Comparison of ENCODE assay signal across 17 cellular contexts in genomic region chr20:4571759-4572531, GRCh38.
DNase-seq lines count a peak whose midpoint lies in the region; ATAC-seq and TF ChIP-seq lines count a peak whose summit lies in the region.
"Had no signal": no experiment of that assay in that cellular context is flagged by ENCODE, and none has a peak within 500 bp of the region (broad histone marks: within the 10 kb centered on the region; RNA-seq: fewer than 3 reads in every experiment).

No MANE protein-coding gene starts in this region.

- no peak for TF ChIP-seq EP300 in Ishikawa (IDR thresholded peaks at IDR 0.05; ENCODE audit: borderline replicate concordance)

- no peak for ATAC-seq in stimulated activated naive CD8-positive, alpha-beta T cell treated with anti-CD3 and anti-CD28 coated beads, Interleukin-15, Interleukin-2, amounts not matched to agents 100 U/mL and 50 U/mL, for 24 hours
- ATAC-seq: CD8-positive, alpha-beta T cell had no signal

- peak; percentile 41 for DNase-seq in EH (ENCODE audit: low read depth)
- DNase-seq in astrocyte of the spinal cord (ENCODE audit: low read depth, low spot score): peak; percentile 62
- DNase-seq in fibroblast of the conjunctiva (ENCODE audit: low read depth): peak; percentile 47
- DNase-seq in stimulated activated CD4-positive, alpha-beta T cell treated with anti-CD3 and anti-CD28 coated beads, Interleukin-4, amount 100 ng/mL, for 4 hours: no peak
- no peak for DNase-seq in stimulated activated naive CD8-positive, alpha-beta T cell treated with anti-CD3 and anti-CD28 coated beads, Interleukin-15, Interleukin-2, amounts not matched to agents 100 U/mL and 50 U/mL, for 24 hours
- no peak for DNase-seq in brain microvascular endothelial cell
- DNase-seq in DMS153 (lab: John Stamatoyannopoulos, UW): no peak
- DNase-seq: Calu3; CD8-positive, alpha-beta T cell; DMS53; Kasumi-1; NCI-H1105; NCI-H2081; NK-92 treated with Interleukin-12 subunit alpha and Interleukin-12 subunit beta, amount 100 ng/mL, for 24 hours; SHP77 had no signal

- in situ Hi-C loops in astrocyte of the spinal cord (cut with HindIII; ENCODE audit: low sequenced_read_pairs): no loop called here
- in situ Hi-C loops in brain microvascular endothelial cell (cut with HindIII; ENCODE audit: low pct_ligation_motif_present, low sequenced_read_pairs): no loop called here

- no peak overlapping the region for H3K4me3 ChIP-seq in astrocyte of the spinal cord (ENCODE audit: low read depth, low read length)
- no peak overlapping the region for H3K4me3 ChIP-seq in brain microvascular endothelial cell (ENCODE audit: low read depth, low read length)
- H3K4me3 ChIP-seq: BLaER1 had no signal

- H3K27me3 ChIP-seq in brain microvascular endothelial cell (replicated peaks): no peaks in the 10 kb centered on the region
- H3K27me3 ChIP-seq: BLaER1 had no signal

- no peak for TF ChIP-seq RAD21 in Ishikawa (IDR thresholded peaks at IDR 0.05; ENCODE audit: low read depth)

- H3K36me3 ChIP-seq in brain microvascular endothelial cell (replicated peaks): no peaks in the 10 kb centered on the region
- H3K36me3 ChIP-seq: BLaER1 had no signal

- no peak overlapping the region for H3K27ac ChIP-seq in brain microvascular endothelial cell
- H3K27ac ChIP-seq: BLaER1 had no signal

- TF ChIP-seq CTCF in astrocyte of the spinal cord (IDR thresholded peaks at IDR 0.05; ENCODE audit: low read depth, low read length) (no peak), brain microvascular endothelial cell (IDR thresholded peaks at IDR 0.05; ENCODE audit: low read depth, low read length, missing control alignments) (no peak)

TF ChIP-seq in Ishikawa, 13 proteins besides CTCF, POLR2A, EP300 and RAD21:
- TF ChIP-seq REST (IDR thresholded peaks at IDR 0.05; ENCODE audit: low read depth) (no peak), USF1 (IDR thresholded peaks at IDR 0.05) (no peak), EGR1 (IDR thresholded peaks at IDR 0.05) (no peak), NFIC (IDR thresholded peaks at IDR 0.05) (peak; percentile 25)

Comparison
In these comparisons a context has a peak if more than half of its experiments do, and no peak if none do; other contexts are left out.
1. DNase-seq: peak in EH (single experiment), astrocyte of the spinal cord (single experiment) and fibroblast of the conjunctiva (single experiment); none in stimulated activated CD4-positive, alpha-beta T cell treated with anti-CD3 and anti-CD28 coated beads, Interleukin-4, amount 100 ng/mL, for 4 hours (0 of 2), stimulated activated naive CD8-positive, alpha-beta T cell treated with anti-CD3 and anti-CD28 coated beads, Interleukin-15, Interleukin-2, amounts not matched to agents 100 U/mL and 50 U/mL, for 24 hours (single experiment), brain microvascular endothelial cell (single experiment) and DMS153 (single experiment).